9 cellular contexts compared by ENCODE assay signal in genomic region chrX:139126493-139126892, GRCh38.
DNase-seq lines count a peak whose midpoint lies in the region; ATAC-seq and TF ChIP-seq lines count a peak whose summit lies in the region.
"Had no signal": no experiment of that assay in that cellular context is flagged by ENCODE, and none has a peak within 500 bp of the region (broad histone marks: within the 10 kb centered on the region; RNA-seq: fewer than 3 reads in every experiment).

No MANE protein-coding gene starts in this region.

- H3K4me3 ChIP-seq in NB4 (ENCODE audit: low read depth, low read length) (no peak overlapping the region), thyroid gland (replicated peaks in 1 of 3) (no peak overlapping the region)

- peak; percentile 48 for TF ChIP-seq CTCF in NB4 (IDR thresholded peaks at IDR 0.05; ENCODE audit: low read depth, low read length)
- TF ChIP-seq CTCF in thyroid gland (IDR thresholded peaks at IDR 0.05) = peak in 4 of 6 experiments; percentile 28 to 82 (median 64)

- no peaks in the 10 kb centered on the region for H3K36me3 ChIP-seq in thyroid gland

- WGBS in thyroid gland, 2 donors = 6 to 27% methylated on average over 2 of the region's 2 CpGs

- no peaks in the 10 kb centered on the region for H3K4me1 ChIP-seq in thyroid gland

- H3K27me3 ChIP-seq in thyroid gland = no peaks in the 10 kb centered on the region

- peak; percentile 82 for ATAC-seq in GM21529 (IDR thresholded peaks at IDR 0.05; ENCODE audit: unreplicated experiment)

- DNase-seq in DMS 273 (lab: John Stamatoyannopoulos, UW; ENCODE audit: unreplicated experiment) (peak; percentile 71), DMS 273 treated with DMSO at 0.1 percent for 48 hours (lab: John Stamatoyannopoulos, UW) (no peak), NB4 (ENCODE audit: low read depth) (peak; percentile 49), erythroblast (lab: John Stamatoyannopoulos, UW) (peak; percentile 3 to 4), thyroid gland (peak; percentile 28 to 48), HuH-7.5 (ENCODE audit: low spot score) (no peak), T1000 (lab: John Stamatoyannopoulos, UW) (no peak)
- DNase-seq: activated B cell treated with CpG ODN at 0.5 μM for 24 hours had no signal

- no peak overlapping the region for H3K27ac ChIP-seq in thyroid gland

- no peaks in the 10 kb centered on the region for H3K9me3 ChIP-seq in thyroid gland

- intact Hi-C loops in thyroid gland (cut with DNase I) = no loop called here

- no peak for TF ChIP-seq POLR2A in NB4 (IDR thresholded peaks at IDR 0.05; ENCODE audit: extremely low read depth, insufficient read length)
- no peak for TF ChIP-seq POLR2A in erythroblast (IDR thresholded peaks at IDR 0.05; ENCODE audit: low read length)
- no peak for TF ChIP-seq POLR2A in thyroid gland (IDR thresholded peaks at IDR 0.05)

Comparison
In these comparisons a context has a peak if more than half of its experiments do, and no peak if none do; other contexts are left out.
1. DNase-seq: peak in DMS 273 (single experiment), NB4 (single experiment), erythroblast (2 of 2) and thyroid gland (2 of 2); none in DMS 273 treated with DMSO at 0.1 percent for 48 hours (single experiment), HuH-7.5 (single experiment) and T1000 (single experiment).